Comparison of ENCODE assay signal across 1 cellular context in the genomic region with DNA sequence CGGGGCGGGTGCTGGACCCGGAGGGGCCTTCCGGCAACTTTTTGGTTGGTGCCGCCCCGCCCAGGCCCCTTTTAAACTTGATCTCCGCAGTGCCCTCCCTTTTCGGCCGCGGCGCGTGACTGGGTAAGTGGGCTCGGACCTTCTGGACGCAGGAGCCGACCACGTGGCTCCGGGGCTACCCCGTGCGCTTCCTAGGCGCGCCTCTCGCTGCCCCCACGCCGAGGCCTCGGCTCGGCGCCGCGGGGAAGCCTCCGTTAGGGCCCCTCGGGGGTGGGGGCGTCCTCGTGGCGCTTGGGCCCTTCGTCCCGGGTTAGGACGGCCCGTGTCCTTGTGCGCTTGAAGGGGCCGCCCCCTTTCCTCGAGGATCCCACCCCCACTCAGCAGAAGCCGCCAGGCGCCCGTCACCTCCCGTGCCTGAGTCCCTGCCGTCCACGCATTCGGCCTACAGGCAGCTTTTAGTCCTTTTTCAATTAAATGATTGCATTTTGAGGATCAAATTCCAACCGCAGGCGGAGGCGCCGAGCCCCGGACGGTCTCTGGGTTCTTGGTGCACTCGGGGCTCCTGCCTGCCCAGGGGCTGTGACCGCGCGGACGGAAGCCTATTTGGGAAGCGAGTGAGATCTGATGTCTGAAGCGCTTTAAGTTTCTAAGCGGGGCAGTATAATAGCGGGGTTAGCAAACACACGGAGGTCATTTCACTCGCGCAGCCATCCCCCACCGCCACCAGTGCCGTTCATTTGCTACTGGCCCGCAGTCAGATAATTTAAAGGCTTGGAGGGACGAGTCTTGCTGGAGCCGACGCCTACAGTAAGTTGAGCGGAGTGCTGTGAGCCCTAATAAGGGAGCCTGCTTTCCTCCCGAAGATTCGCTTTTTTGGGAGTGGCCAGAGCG.
TF ChIP-seq lines count a peak whose summit lies in the region.

No MANE protein-coding gene starts in this region.

TF ChIP-seq in HepG2, 621 proteins besides CTCF, POLR2A, EP300 and RAD21 (continued from another document and continues in another):
- 0 out of 2 replicates have a peak, but pooled peaks have one; percentile 18 for TF ChIP-seq ZNF292 (CRISPR knock-in tag; IDR thresholded peaks at IDR 0.05; ENCODE audit: borderline replicate concordance, low read depth)
- TF ChIP-seq, protein P1, sequence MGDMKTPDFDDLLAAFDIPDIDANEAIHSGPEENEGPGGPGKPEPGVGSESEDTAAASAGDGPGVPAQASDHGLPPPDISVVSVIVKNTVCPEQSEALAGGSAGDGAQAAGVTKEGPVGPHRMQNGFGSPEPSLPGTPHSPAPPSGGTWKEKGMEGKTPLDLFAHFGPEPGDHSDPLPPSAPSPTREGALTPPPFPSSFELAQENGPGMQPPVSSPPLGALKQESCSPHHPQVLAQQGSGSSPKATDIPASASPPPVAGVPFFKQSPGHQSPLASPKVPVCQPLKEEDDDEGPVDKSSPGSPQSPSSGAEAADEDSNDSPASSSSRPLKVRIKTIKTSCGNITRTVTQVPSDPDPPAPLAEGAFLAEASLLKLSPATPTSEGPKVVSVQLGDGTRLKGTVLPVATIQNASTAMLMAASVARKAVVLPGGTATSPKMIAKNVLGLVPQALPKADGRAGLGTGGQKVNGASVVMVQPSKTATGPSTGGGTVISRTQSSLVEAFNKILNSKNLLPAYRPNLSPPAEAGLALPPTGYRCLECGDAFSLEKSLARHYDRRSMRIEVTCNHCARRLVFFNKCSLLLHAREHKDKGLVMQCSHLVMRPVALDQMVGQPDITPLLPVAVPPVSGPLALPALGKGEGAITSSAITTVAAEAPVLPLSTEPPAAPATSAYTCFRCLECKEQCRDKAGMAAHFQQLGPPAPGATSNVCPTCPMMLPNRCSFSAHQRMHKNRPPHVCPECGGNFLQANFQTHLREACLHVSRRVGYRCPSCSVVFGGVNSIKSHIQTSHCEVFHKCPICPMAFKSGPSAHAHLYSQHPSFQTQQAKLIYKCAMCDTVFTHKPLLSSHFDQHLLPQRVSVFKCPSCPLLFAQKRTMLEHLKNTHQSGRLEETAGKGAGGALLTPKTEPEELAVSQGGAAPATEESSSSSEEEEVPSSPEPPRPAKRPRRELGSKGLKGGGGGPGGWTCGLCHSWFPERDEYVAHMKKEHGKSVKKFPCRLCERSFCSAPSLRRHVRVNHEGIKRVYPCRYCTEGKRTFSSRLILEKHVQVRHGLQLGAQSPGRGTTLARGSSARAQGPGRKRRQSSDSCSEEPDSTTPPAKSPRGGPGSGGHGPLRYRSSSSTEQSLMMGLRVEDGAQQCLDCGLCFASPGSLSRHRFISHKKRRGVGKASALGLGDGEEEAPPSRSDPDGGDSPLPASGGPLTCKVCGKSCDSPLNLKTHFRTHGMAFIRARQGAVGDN (CRISPR knock-in tag; IDR thresholded peaks at IDR 0.05) = peak; percentile 96
- no peak for TF ChIP-seq JARID2 (CRISPR knock-in tag; IDR thresholded peaks at IDR 0.05; ENCODE audit: insufficient replicate concordance)
- TF ChIP-seq ZNF367 (CRISPR knock-in tag; IDR thresholded peaks at IDR 0.05; ENCODE audit: borderline replicate concordance) = peak; percentile 38; the same call in 1 of the 2 replicates
- no peak; the same call in 1 of the 2 replicates for TF ChIP-seq SP4 (CRISPR knock-in tag; IDR thresholded peaks at IDR 0.05)
- no peak for TF ChIP-seq ZNF816 (CRISPR knock-in tag; IDR thresholded peaks at IDR 0.05; ENCODE audit: borderline replicate concordance)
- no peak; the same call in 1 of the 2 replicates for TF ChIP-seq NFKBIZ (CRISPR knock-in tag; IDR thresholded peaks at IDR 0.05)
- TF ChIP-seq TMF1 (CRISPR knock-in tag; IDR thresholded peaks at IDR 0.05; ENCODE audit: low read depth) = peak; percentile 44; the same call in 1 of the 2 replicates
- 0 out of 2 replicates have a peak, but pooled peaks have one; percentile 54 for TF ChIP-seq ZNF879 (CRISPR knock-in tag; IDR thresholded peaks at IDR 0.05)
- TF ChIP-seq, protein P2, sequence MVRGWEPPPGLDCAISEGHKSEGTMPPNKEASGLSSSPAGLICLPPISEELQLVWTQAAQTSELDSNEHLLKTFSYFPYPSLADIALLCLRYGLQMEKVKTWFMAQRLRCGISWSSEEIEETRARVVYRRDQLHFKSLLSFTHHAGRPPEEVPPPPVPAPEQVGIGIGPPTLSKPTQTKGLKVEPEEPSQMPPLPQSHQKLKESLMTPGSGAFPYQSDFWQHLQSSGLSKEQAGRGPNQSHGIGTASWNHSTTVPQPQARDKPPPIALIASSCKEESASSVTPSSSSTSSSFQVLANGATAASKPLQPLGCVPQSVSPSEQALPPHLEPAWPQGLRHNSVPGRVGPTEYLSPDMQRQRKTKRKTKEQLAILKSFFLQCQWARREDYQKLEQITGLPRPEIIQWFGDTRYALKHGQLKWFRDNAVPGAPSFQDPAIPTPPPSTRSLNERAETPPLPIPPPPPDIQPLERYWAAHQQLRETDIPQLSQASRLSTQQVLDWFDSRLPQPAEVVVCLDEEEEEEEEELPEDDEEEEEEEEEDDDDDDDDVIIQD (CRISPR knock-in tag; IDR thresholded peaks at IDR 0.05; ENCODE audit: low read depth) = no peak
- no peak for TF ChIP-seq RCOR2 (CRISPR knock-in tag; IDR thresholded peaks at IDR 0.05)
- no peak for TF ChIP-seq MAFF (IDR thresholded peaks at IDR 0.05; ENCODE audit: low read depth, low read length)
- no peak for TF ChIP-seq ZNF207 (IDR thresholded peaks at IDR 0.05; ENCODE audit: borderline replicate concordance)
- no peak for TF ChIP-seq ZFP36L2 (CRISPR knock-in tag; IDR thresholded peaks at IDR 0.05)
- no peak for TF ChIP-seq ZNF737 (CRISPR knock-in tag; IDR thresholded peaks at IDR 0.05; ENCODE audit: borderline replicate concordance)
- TF ChIP-seq, protein P3, sequence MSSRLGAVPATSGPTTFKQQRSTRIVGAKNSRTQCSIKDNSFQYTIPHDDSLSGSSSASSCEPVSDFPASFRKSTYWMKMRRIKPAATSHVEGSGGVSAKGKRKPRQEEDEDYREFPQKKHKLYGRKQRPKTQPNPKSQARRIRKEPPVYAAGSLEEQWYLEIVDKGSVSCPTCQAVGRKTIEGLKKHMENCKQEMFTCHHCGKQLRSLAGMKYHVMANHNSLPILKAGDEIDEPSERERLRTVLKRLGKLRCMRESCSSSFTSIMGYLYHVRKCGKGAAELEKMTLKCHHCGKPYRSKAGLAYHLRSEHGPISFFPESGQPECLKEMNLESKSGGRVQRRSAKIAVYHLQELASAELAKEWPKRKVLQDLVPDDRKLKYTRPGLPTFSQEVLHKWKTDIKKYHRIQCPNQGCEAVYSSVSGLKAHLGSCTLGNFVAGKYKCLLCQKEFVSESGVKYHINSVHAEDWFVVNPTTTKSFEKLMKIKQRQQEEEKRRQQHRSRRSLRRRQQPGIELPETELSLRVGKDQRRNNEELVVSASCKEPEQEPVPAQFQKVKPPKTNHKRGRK (CRISPR knock-in tag; IDR thresholded peaks at IDR 0.05) = 0 out of 2 replicates have a peak, but pooled peaks have one; percentile 42
- no peak for TF ChIP-seq EED (CRISPR knock-in tag; IDR thresholded peaks at IDR 0.05)
- no peak for TF ChIP-seq MTA3 (CRISPR knock-in tag; IDR thresholded peaks at IDR 0.05)
- 0 out of 2 replicates have a peak, but pooled peaks have one; percentile 15 for TF ChIP-seq ETV5 (CRISPR knock-in tag; IDR thresholded peaks at IDR 0.05; ENCODE audit: borderline replicate concordance)
- peak; percentile 9; the same call in 1 of the 2 replicates for TF ChIP-seq FOSL2 (CRISPR knock-in tag; IDR thresholded peaks at IDR 0.05)
- peak; percentile 48; the same call in 1 of the 2 replicates for TF ChIP-seq JUNB (CRISPR knock-in tag; IDR thresholded peaks at IDR 0.05; ENCODE audit: borderline replicate concordance)
- TF ChIP-seq ZNF124 (CRISPR knock-in tag; IDR thresholded peaks at IDR 0.05) = no peak
- peak; percentile 51; the same call in 1 of the 2 replicates for TF ChIP-seq MEF2D (CRISPR knock-in tag; IDR thresholded peaks at IDR 0.05)
- no peak for TF ChIP-seq ATF1 (CRISPR knock-in tag; IDR thresholded peaks at IDR 0.05)
- TF ChIP-seq, protein P4, sequence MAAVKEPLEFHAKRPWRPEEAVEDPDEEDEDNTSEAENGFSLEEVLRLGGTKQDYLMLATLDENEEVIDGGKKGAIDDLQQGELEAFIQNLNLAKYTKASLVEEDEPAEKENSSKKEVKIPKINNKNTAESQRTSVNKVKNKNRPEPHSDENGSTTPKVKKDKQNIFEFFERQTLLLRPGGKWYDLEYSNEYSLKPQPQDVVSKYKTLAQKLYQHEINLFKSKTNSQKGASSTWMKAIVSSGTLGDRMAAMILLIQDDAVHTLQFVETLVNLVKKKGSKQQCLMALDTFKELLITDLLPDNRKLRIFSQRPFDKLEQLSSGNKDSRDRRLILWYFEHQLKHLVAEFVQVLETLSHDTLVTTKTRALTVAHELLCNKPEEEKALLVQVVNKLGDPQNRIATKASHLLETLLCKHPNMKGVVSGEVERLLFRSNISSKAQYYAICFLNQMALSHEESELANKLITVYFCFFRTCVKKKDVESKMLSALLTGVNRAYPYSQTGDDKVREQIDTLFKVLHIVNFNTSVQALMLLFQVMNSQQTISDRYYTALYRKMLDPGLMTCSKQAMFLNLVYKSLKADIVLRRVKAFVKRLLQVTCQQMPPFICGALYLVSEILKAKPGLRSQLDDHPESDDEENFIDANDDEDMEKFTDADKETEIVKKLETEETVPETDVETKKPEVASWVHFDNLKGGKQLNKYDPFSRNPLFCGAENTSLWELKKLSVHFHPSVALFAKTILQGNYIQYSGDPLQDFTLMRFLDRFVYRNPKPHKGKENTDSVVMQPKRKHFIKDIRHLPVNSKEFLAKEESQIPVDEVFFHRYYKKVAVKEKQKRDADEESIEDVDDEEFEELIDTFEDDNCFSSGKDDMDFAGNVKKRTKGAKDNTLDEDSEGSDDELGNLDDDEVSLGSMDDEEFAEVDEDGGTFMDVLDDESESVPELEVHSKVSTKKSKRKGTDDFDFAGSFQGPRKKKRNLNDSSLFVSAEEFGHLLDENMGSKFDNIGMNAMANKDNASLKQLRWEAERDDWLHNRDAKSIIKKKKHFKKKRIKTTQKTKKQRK (IDR thresholded peaks at IDR 0.05; ENCODE audit: low read length) = no peak
- TF ChIP-seq, protein P5, sequence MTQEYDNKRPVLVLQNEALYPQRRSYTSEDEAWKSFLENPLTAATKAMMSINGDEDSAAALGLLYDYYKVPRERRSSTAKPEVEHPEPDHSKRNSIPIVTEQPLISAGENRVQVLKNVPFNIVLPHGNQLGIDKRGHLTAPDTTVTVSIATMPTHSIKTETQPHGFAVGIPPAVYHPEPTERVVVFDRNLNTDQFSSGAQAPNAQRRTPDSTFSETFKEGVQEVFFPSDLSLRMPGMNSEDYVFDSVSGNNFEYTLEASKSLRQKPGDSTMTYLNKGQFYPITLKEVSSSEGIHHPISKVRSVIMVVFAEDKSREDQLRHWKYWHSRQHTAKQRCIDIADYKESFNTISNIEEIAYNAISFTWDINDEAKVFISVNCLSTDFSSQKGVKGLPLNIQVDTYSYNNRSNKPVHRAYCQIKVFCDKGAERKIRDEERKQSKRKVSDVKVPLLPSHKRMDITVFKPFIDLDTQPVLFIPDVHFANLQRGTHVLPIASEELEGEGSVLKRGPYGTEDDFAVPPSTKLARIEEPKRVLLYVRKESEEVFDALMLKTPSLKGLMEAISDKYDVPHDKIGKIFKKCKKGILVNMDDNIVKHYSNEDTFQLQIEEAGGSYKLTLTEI (CRISPR knock-in tag; conservative IDR thresholded peaks at IDR 0.05) = no peak
- TF ChIP-seq YY1 (IDR thresholded peaks at IDR 0.05; ENCODE audit: insufficient read depth, insufficient replicate concordance, low read depth, low read length) = peak; percentile 40
- TF ChIP-seq, protein P6, sequence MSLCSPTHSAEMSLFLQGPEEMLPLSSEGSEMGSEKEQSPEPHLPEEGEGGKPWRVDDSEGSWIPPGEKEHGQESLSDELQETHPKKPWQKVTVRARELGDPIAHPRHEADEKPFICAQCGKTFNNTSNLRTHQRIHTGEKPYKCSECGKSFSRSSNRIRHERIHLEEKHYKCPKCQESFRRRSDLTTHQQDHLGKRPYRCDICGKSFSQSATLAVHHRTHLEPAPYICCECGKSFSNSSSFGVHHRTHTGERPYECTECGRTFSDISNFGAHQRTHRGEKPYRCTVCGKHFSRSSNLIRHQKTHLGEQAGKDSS (CRISPR knock-in tag; IDR thresholded peaks at IDR 0.05; ENCODE audit: borderline replicate concordance, low read depth) = peak; percentile 54; the same call in 1 of the 2 replicates
- TF ChIP-seq ZFP90 (CRISPR knock-in tag; IDR thresholded peaks at IDR 0.05; ENCODE audit: borderline replicate concordance) = peak; percentile 75; the same call in 1 of the 2 replicates
- TF ChIP-seq CREB1 (IDR thresholded peaks at IDR 0.05) = no peak
- no peak for TF ChIP-seq CREB1 (CRISPR knock-in tag; IDR thresholded peaks at IDR 0.05)
- TF ChIP-seq XRCC5 (optimal IDR thresholded peaks at IDR 0.05; ENCODE audit: low read length) = peak; percentile 15
- TF ChIP-seq MYC (CRISPR knock-in tag; IDR thresholded peaks at IDR 0.05; ENCODE audit: borderline replicate concordance) = peak; percentile 100
- TF ChIP-seq ZBTB7B (CRISPR knock-in tag; IDR thresholded peaks at IDR 0.05) = peak; percentile 73; the same call in 1 of the 2 replicates
- TF ChIP-seq RFX5 (IDR thresholded peaks at IDR 0.05; ENCODE audit: low read depth, low read length) = no peak
- TF ChIP-seq, protein P7, sequence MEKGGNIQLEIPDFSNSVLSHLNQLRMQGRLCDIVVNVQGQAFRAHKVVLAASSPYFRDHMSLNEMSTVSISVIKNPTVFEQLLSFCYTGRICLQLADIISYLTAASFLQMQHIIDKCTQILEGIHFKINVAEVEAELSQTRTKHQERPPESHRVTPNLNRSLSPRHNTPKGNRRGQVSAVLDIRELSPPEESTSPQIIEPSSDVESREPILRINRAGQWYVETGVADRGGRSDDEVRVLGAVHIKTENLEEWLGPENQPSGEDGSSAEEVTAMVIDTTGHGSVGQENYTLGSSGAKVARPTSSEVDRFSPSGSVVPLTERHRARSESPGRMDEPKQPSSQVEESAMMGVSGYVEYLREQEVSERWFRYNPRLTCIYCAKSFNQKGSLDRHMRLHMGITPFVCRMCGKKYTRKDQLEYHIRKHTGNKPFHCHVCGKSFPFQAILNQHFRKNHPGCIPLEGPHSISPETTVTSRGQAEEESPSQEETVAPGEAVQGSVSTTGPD (CRISPR knock-in tag; IDR thresholded peaks at IDR 0.05) = peak; percentile 32; the same call in 1 of the 2 replicates
- TF ChIP-seq GATAD2A (CRISPR knock-in tag; IDR thresholded peaks at IDR 0.05) = no peak
- TF ChIP-seq NBN (conservative IDR thresholded peaks at IDR 0.05) = no peak
